Comparison of ENCODE assay signal across 18 cellular contexts in the genomic region with DNA sequence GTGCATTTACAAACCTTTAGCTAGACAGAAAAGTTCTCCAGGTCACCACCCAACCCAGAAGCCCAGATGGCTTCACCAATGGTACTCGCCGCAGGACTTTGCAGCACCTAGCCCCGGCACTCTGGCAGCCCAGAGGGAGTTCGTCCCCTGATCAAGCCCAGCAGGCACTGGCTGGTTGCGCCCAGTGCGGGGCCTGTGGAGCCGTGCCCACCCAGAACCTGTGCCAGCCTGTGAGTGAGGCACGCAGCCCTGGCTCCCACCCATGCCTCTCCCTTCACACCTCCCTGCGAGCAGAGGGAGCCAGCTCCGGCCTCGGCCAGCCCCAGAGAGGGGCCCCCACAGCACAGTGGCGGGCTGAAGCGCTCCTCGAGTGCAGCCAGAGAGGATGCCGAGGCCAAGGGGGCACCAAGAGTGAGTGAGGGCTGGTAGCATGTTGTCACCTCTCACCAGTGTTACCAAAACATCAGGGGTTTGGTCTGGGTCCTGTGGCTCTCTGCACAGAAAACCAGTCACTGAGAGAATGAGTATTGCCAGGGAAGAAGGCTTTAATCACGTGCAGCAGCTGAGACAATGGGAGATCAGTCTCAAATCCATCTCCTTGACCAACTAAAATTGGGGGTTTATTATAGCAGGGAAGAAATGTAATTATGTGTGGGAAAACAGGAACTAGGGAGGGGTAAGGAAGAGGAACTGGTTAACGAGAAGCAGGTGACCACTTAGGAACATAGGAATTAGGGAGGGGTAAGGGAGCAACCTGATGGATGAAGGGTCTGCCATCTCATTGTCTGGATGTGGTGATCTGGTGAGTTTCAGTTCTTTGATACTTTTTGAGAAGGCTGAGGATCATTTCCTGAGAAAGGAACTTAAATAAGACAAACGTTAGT.
A peak's percentile ranks its signal among the peaks of the same experiment; 100 is the strongest.
DNase-seq lines count a peak whose midpoint lies in the region; ATAC-seq and TF ChIP-seq lines count a peak whose summit lies in the region.
"Had no signal": no experiment of that assay in that cellular context is flagged by ENCODE, and none has a peak within 500 bp of the region (broad histone marks: within the 10 kb centered on the region; RNA-seq: fewer than 3 reads in every experiment).

No MANE protein-coding gene starts in this region.

- peaks cover 6% of the 10 kb centered on the region; the same call in 1 of the 2 replicates for H3K9me2 ChIP-seq in GM23338 (ENCODE audit: insufficient read depth)

- H3K4me1 Mint-ChIP-seq in GM23338 = peaks cover 27% of the 10 kb centered on the region
- H3K4me1 Mint-ChIP-seq: B cell had no signal

- H3K4me3 ChIP-seq in GM23338 (no peak overlapping the region), RWPE2 (ENCODE audit: severe bottlenecking) (no peak overlapping the region), spleen (no peak overlapping the region)
- H3K4me3 ChIP-seq: BLaER1 treated with 17β-estradiol and CSF1 and Interleukin-3, amounts not matched to agents 10 nM and 100 nM; GM23248 had no signal

- H3K27me3 Mint-ChIP-seq in GM23338 (ENCODE audit: insufficient read depth, low read depth, poor library complexity) = no peaks in the 10 kb centered on the region
- H3K27me3 Mint-ChIP-seq: B cell, IgD-negative memory B cell had no signal

- H4K20me1 ChIP-seq in GM23338 (replicated peaks; ENCODE audit: insufficient read depth) = no peaks in the 10 kb centered on the region
- H4K20me1 ChIP-seq: BLaER1 treated with 17β-estradiol and CSF1 and Interleukin-3, amounts not matched to agents 10 nM and 100 nM had no signal

- no peak overlapping the region for H3K4me2 ChIP-seq in GM23338

- peaks cover 29% of the 10 kb centered on the region for H3K36me3 Mint-ChIP-seq in GM23338 (ENCODE audit: low read depth)

- DNase-seq in GM23338 (ENCODE audit: low spot score) (no peak), MV-4-11 (lab: John Stamatoyannopoulos, UW) (peak; percentile 44), RWPE2 (ENCODE audit: low spot score) (peak; percentile 62), spleen (peak; percentile 75), DMS114 treated with DMSO at 0.1 percent for 48 hours (lab: John Stamatoyannopoulos, UW; ENCODE audit: unreplicated experiment) (no peak)
- no peak for DNase-seq in activated CD8-positive, alpha-beta memory T cell treated with anti-CD3 and anti-CD28 coated beads, Interleukin-2, amount 50 U/mL, for 4 hours
- DNase-seq: Calu3; CD8-positive, alpha-beta T cell; DMS53; DND-41; EL; GM23248; HCEC 1CT had no signal

- WGBS in spleen, 5 donors = 81 to 92% (median 89%) methylated on average over 7 to 18 of the region's 18 CpGs

- H3K9me3 Mint-ChIP-seq in GM23338 = peaks cover 5% of the 10 kb centered on the region
- H3K9me3 Mint-ChIP-seq: CD8-positive, alpha-beta T cell had no signal

- TF ChIP-seq CTCF in GM23338 (conservative IDR thresholded peaks at IDR 0.05; ENCODE audit: low read depth in 2 of 2) (no peak), RWPE2 (IDR thresholded peaks at IDR 0.05; ENCODE audit: poor library complexity, severe bottlenecking) (no peak), spleen (IDR thresholded peaks at IDR 0.05 in 8 of 11, conservative IDR thresholded peaks at IDR 0.05 in 3 of 11) (no peak)

- intact Hi-C loops in spleen (cut with DNase I; ENCODE audit: low total_unique reads) = no loop called here

- ATAC-seq in GM23338 (no peak), RWPE2 (ENCODE audit: low read depth) (no peak; the same call in 2 of the 3 replicates), HG02938 (IDR thresholded peaks at IDR 0.05; ENCODE audit: unreplicated experiment) (no peak)
- ATAC-seq: CD8-positive, alpha-beta T cell had no signal

- H3K27ac Mint-ChIP-seq in GM23338 = 0 out of 2 replicates have a peak overlapping the region, but pooled peaks have one; percentile 15
- H3K27ac Mint-ChIP-seq: B cell; CD8-positive, alpha-beta T cell; IgD-negative memory B cell had no signal

- H2AFZ ChIP-seq in GM23338 = no peak overlapping the region
- H2AFZ ChIP-seq: GM23248 had no signal

- H3K79me2 ChIP-seq in GM23338 (replicated peaks; ENCODE audit: insufficient read depth) = no peaks in the 10 kb centered on the region

- no peaks in the 10 kb centered on the region for H3K9me3 ChIP-seq in RWPE2 (ENCODE audit: severe bottlenecking)
- H3K9me3 ChIP-seq in spleen = peaks cover 0 to 22% (median 0%) of the 10 kb centered on the region in 8 donors

- TF ChIP-seq POLR2A in spleen (IDR thresholded peaks at IDR 0.05) = no peak

- H3K36me3 ChIP-seq in GM23338 (ENCODE audit: insufficient read depth) = no peaks in the 10 kb centered on the region
- H3K36me3 ChIP-seq in RWPE2 (ENCODE audit: low read depth) = no peaks in the 10 kb centered on the region
- peaks cover 0 to 26% (median 0%) of the 10 kb centered on the region in 6 donors for H3K36me3 ChIP-seq in spleen

- no peaks in the 10 kb centered on the region for H3K27me3 ChIP-seq in GM23338 (ENCODE audit: insufficient read depth)
- no peaks in the 10 kb centered on the region for H3K27me3 ChIP-seq in RWPE2 (ENCODE audit: insufficient read depth, poor library complexity, severe bottlenecking)
- no peaks in the 10 kb centered on the region for H3K27me3 ChIP-seq in spleen (replicated peaks in 1 of 7)
- H3K27me3 ChIP-seq: BLaER1 treated with 17β-estradiol and CSF1 and Interleukin-3, amounts not matched to agents 10 nM and 100 nM had no signal

- H3K4me3 Mint-ChIP-seq in GM23338 = no peak overlapping the region
- H3K4me3 Mint-ChIP-seq: B cell; CD8-positive, alpha-beta T cell; IgD-negative memory B cell had no signal

- H3K4me1 ChIP-seq in GM23338 (ENCODE audit: insufficient read depth) = peaks cover 14% of the 10 kb centered on the region; the same call in 1 of the 2 replicates
- no peaks in the 10 kb centered on the region for H3K4me1 ChIP-seq in RWPE2 (ENCODE audit: insufficient read depth, poor library complexity, severe bottlenecking)
- no peaks in the 10 kb centered on the region for H3K4me1 ChIP-seq in spleen

- H3K27ac ChIP-seq in GM23338 (ENCODE audit: low read depth) (no peak overlapping the region), RWPE2 (ENCODE audit: poor library complexity, severe bottlenecking) (no peak overlapping the region), spleen (no peak overlapping the region)
- H3K27ac ChIP-seq: BLaER1 treated with 17β-estradiol and CSF1 and Interleukin-3, amounts not matched to agents 10 nM and 100 nM; GM23248; HL-60 had no signal

- no peaks in the 10 kb centered on the region for H3F3A ChIP-seq in GM23338 (replicated peaks; ENCODE audit: low read depth)

TF ChIP-seq in GM23338, 12 proteins besides CTCF, POLR2A, EP300 and RAD21 (continues in another document):
- TF ChIP-seq POLR2AphosphoS5 (IDR thresholded peaks at IDR 0.05; ENCODE audit: low read depth) (no peak), ZNF114 (CRISPR knock-in tag; IDR thresholded peaks at IDR 0.05) (no peak), ZNF331 (CRISPR knock-in tag; IDR thresholded peaks at IDR 0.05; ENCODE audit: low read depth) (no peak), NANOG (IDR thresholded peaks at IDR 0.05; ENCODE audit: borderline replicate concordance) (no peak), EZH2phosphoT487 (IDR thresholded peaks at IDR 0.05; ENCODE audit: unreplicated experiment) (no peak), EZH2 (IDR thresholded peaks at IDR 0.05; ENCODE audit: low read depth, unreplicated experiment) (no peak)
- TF ChIP-seq, protein P1, sequence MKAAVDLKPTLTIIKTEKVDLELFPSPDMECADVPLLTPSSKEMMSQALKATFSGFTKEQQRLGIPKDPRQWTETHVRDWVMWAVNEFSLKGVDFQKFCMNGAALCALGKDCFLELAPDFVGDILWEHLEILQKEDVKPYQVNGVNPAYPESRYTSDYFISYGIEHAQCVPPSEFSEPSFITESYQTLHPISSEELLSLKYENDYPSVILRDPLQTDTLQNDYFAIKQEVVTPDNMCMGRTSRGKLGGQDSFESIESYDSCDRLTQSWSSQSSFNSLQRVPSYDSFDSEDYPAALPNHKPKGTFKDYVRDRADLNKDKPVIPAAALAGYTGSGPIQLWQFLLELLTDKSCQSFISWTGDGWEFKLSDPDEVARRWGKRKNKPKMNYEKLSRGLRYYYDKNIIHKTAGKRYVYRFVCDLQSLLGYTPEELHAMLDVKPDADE (IDR thresholded peaks at IDR 0.05) = no peak
- TF ChIP-seq, protein P2, sequence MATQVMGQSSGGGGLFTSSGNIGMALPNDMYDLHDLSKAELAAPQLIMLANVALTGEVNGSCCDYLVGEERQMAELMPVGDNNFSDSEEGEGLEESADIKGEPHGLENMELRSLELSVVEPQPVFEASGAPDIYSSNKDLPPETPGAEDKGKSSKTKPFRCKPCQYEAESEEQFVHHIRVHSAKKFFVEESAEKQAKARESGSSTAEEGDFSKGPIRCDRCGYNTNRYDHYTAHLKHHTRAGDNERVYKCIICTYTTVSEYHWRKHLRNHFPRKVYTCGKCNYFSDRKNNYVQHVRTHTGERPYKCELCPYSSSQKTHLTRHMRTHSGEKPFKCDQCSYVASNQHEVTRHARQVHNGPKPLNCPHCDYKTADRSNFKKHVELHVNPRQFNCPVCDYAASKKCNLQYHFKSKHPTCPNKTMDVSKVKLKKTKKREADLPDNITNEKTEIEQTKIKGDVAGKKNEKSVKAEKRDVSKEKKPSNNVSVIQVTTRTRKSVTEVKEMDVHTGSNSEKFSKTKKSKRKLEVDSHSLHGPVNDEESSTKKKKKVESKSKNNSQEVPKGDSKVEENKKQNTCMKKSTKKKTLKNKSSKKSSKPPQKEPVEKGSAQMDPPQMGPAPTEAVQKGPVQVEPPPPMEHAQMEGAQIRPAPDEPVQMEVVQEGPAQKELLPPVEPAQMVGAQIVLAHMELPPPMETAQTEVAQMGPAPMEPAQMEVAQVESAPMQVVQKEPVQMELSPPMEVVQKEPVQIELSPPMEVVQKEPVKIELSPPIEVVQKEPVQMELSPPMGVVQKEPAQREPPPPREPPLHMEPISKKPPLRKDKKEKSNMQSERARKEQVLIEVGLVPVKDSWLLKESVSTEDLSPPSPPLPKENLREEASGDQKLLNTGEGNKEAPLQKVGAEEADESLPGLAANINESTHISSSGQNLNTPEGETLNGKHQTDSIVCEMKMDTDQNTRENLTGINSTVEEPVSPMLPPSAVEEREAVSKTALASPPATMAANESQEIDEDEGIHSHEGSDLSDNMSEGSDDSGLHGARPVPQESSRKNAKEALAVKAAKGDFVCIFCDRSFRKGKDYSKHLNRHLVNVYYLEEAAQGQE (IDR thresholded peaks at IDR 0.05; ENCODE audit: unreplicated experiment) = no peak

Comparison
In these comparisons a context has a peak if more than half of its experiments do, and no peak if none do; other contexts are left out.
1. DNase-seq: peak in MV-4-11 (single experiment), RWPE2 (single experiment) and spleen (single experiment); none in GM23338 (single experiment), activated CD8-positive, alpha-beta memory T cell treated with anti-CD3 and anti-CD28 coated beads, Interleukin-2, amount 50 U/mL, for 4 hours (single experiment) and DMS114 treated with DMSO at 0.1 percent for 48 hours (single experiment).